1 cellular context compared by ENCODE assay signal in the genomic region with DNA sequence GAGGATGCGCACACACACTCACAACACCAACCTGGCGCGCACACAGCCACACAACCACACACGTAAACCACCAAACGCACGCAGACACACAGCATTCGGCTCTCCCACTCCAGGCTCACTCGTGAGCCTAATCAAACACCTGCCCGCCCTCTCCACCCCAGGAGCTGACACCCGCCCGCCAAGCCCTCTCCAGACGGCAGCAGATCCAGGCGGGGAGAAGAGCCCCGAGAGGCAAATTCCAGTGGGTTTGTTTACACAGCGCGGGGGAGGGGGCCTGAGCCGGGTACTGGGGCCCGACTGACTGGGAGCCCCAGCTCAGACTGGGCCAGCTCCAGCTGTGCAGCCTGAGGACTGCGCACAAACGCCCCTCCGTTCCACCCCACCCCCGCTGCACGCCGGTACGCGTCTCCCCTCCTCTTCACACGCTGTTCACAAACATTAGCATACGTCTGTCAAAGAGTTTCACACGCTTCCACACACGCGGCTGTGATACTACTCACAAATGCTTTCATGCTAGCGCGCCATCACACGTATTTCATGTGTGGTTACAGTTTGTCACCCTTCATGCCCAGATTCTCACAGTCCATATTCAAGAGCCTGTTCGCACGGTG.
TF ChIP-seq lines count a peak whose summit lies in the region.

No MANE protein-coding gene starts in this region.

TF ChIP-seq in H1, 55 proteins besides CTCF, POLR2A, EP300 and RAD21:
- no peak for TF ChIP-seq POU5F1 (IDR thresholded peaks at IDR 0.05; ENCODE audit: low read depth, low read length)
- no peak for TF ChIP-seq CHD1 (IDR thresholded peaks at IDR 0.05; ENCODE audit: low read depth, low read length)
- TF ChIP-seq RNF2 (IDR thresholded peaks at IDR 0.05; ENCODE audit: borderline replicate concordance, low read depth, low read length, missing control alignments, poor library complexity, severe bottlenecking): peak; percentile 63
- TF ChIP-seq CTBP2 (IDR thresholded peaks at IDR 0.05; ENCODE audit: borderline replicate concordance, insufficient read depth, insufficient read length, low read length): no peak
- no peak for TF ChIP-seq SAP30 (IDR thresholded peaks at IDR 0.05; ENCODE audit: insufficient read depth, insufficient replicate concordance, low read length)
- TF ChIP-seq EZH2 (IDR thresholded peaks at IDR 0.05; ENCODE audit: low read depth, low read length, severe bottlenecking): peak; percentile 61
- TF ChIP-seq SUZ12 (IDR thresholded peaks at IDR 0.05; ENCODE audit: low read length): 0 out of 2 replicates have a peak, but pooled peaks have one; percentile 16
- peak in 1 of 2 experiments; percentile 35; a peak in 1 of 4 replicates for TF ChIP-seq SIN3A (conservative IDR thresholded peaks at IDR 0.05 in 1 of 2, IDR thresholded peaks at IDR 0.05 in 1 of 2; ENCODE audit: low read depth in 1 of 2, low read length in 2 of 2)
- 0 out of 2 replicates have a peak, but pooled peaks have one; percentile 30 for TF ChIP-seq TEAD4 (IDR thresholded peaks at IDR 0.05; ENCODE audit: low read depth, low read length)
- TF ChIP-seq CHD2 (IDR thresholded peaks at IDR 0.05; ENCODE audit: low read length): no peak
